In the genomic region with DNA sequence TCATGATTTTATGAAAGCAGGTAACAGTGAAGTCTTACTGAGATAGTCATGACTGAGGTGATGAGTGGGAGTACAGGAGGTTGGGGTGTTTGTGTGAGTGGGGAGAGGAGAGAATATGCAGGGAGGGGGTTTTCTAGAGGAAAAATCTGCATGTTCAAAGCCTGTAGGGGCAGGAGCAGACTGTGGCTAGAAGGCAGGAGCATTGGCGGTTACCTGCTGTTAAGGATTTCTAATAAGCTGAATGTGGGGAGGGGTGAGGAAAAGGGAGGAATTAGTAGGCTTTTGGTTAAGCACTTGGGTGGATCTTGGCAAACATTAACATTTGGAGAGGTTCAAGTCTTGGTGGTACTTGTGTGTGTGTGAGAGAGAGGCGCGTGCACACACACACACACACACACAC, we compare ENCODE assay signal across 16 cellular contexts.
DNase-seq lines count a peak whose midpoint lies in the region; ATAC-seq and TF ChIP-seq lines count a peak whose summit lies in the region.
"Had no signal": no experiment of that assay in that cellular context is flagged by ENCODE, and none has a peak within 500 bp of the region (broad histone marks: within the 10 kb centered on the region; RNA-seq: fewer than 3 reads in every experiment).

No MANE protein-coding gene starts in this region.

- H3K4me2 ChIP-seq in H9 (ENCODE audit: insufficient read depth, insufficient read length, low read length) (no peak overlapping the region), mesendoderm (ENCODE audit: low read length) (no peak overlapping the region), PC-3 (ENCODE audit: low read length) (no peak overlapping the region)
- H3K4me2 ChIP-seq: A549 had no signal

- H3F3A ChIP-seq in PC-3 (ENCODE audit: low read length, unreplicated experiment) = no peaks in the 10 kb centered on the region

- no peak overlapping the region for H2BK120ac ChIP-seq in H9 (ENCODE audit: low read depth, low read length, poor library complexity, severe bottlenecking)
- H2BK120ac ChIP-seq in mesendoderm (ENCODE audit: low read depth, low read length) = no peak overlapping the region

- TF ChIP-seq CTCF in H9 (conservative IDR thresholded peaks at IDR 0.05) (no peak), PC-3 (conservative IDR thresholded peaks at IDR 0.05; ENCODE audit: low read depth, low read length) (no peak)

- H3K23ac ChIP-seq in H9 (ENCODE audit: insufficient read length, low read depth, low read length) = no peak overlapping the region
- no peak overlapping the region for H3K23ac ChIP-seq in mesendoderm (ENCODE audit: low read length)

- no peaks in the 10 kb centered on the region for H3K23me2 ChIP-seq in H9 (ENCODE audit: insufficient read length, low read depth, low read length, poor library complexity, severe bottlenecking)

- H2BK5ac ChIP-seq in H9 (ENCODE audit: insufficient read length, low read length) (no peak overlapping the region), mesendoderm (ENCODE audit: low read length) (no peak overlapping the region)

- H3K27ac Mint-ChIP-seq in H9 = peak overlapping the region in 2 of 3 experiments; percentile 19 to 90; a peak in 5 of 7 replicates
- H3K27ac Mint-ChIP-seq: CD14-positive monocyte; CD8-positive, alpha-beta T cell had no signal

- H2AFZ ChIP-seq in H9 (ENCODE audit: low read length) (no peak overlapping the region), PC-3 (ENCODE audit: low read length) (no peak overlapping the region)

- DNase-seq in H9 (no peak), iPS DF 19.7 (ENCODE audit: low read depth, low spot score) (peak; percentile 5), mesendoderm (peak; percentile 11), PC-3 (no peak), aorta (no peak)
- DNase-seq: BE2C; CD8-positive, alpha-beta T cell; COR-L47; DMS153; DMS79 treated with DMSO at 0.1 percent for 48 hours; GDM1 had no signal

- H4K8ac ChIP-seq in H9 (replicated peaks; ENCODE audit: insufficient read length, low read depth, low read length) (no peak overlapping the region), mesendoderm (ENCODE audit: low read depth, low read length) (no peak overlapping the region)

- peaks cover 20 to 22% of the 10 kb centered on the region in 2 experiments for H3K4me1 Mint-ChIP-seq in H9
- H3K4me1 Mint-ChIP-seq: CD14-positive monocyte had no signal

- H2BK20ac ChIP-seq in H9 (ENCODE audit: low read depth, low read length, poor library complexity, severe bottlenecking) = no peak overlapping the region

- H3K9me3 ChIP-seq in H9 (ENCODE audit: control insufficient read depth, low read depth, low read length) (no peaks in the 10 kb centered on the region), HUES6 (ENCODE audit: control insufficient read depth, insufficient read depth, low read depth, low read length) (peaks cover 2% of the 10 kb centered on the region; the same call in 1 of the 2 replicates), PC-3 (ENCODE audit: low read length) (no peaks in the 10 kb centered on the region), aorta (ENCODE audit: control insufficient read depth, low read length) (no peaks in the 10 kb centered on the region)
- H3K9me3 ChIP-seq: A549, BE2C had no signal

- H3K56ac ChIP-seq in H9 (ENCODE audit: insufficient read length, low read depth, low read length) = no peak overlapping the region
- H3K56ac ChIP-seq in mesendoderm (ENCODE audit: low read length) = no peak overlapping the region

- POLR2A ChIA-PET in PC-3 (lab: Charles Lee; ENCODE audit: unreplicated experiment) = no interaction called here

- no peak overlapping the region for H3K27ac ChIP-seq in H9 (ENCODE audit: insufficient read length, low read depth, low read length)
- H3K27ac ChIP-seq in HUES6 (ENCODE audit: low read depth, low read length) = no peak overlapping the region
- no peak overlapping the region for H3K27ac ChIP-seq in mesendoderm (ENCODE audit: low read depth, low read length)
- no peak overlapping the region for H3K27ac ChIP-seq in PC-3 (ENCODE audit: low read length)
- H3K27ac ChIP-seq in aorta (ENCODE audit: low read depth in 1 of 2, low read length in 2 of 2) = no peak overlapping the region
- H3K27ac ChIP-seq: A549 had no signal

- H3K4me1 ChIP-seq in H9 (ENCODE audit: insufficient read depth, low read length) = no peaks in the 10 kb centered on the region; the same call in 1 of the 2 replicates
- H3K4me1 ChIP-seq in HUES6 (ENCODE audit: control insufficient read depth, insufficient read depth, low read length) = peaks cover 13% of the 10 kb centered on the region
- no peaks in the 10 kb centered on the region for H3K4me1 ChIP-seq in mesendoderm (ENCODE audit: control insufficient read depth, low read depth, low read length)
- no peaks in the 10 kb centered on the region for H3K4me1 ChIP-seq in PC-3 (ENCODE audit: insufficient read depth, low read length)
- no peaks in the 10 kb centered on the region for H3K4me1 ChIP-seq in aorta (ENCODE audit: control insufficient read depth in 1 of 2, insufficient read depth in 2 of 2, low read length in 2 of 2)
- H3K4me1 ChIP-seq: A549 had no signal

- H3K79me2 ChIP-seq in H9 (ENCODE audit: insufficient read depth, low read length) (no peaks in the 10 kb centered on the region), mesendoderm (ENCODE audit: control insufficient read depth, insufficient read depth, low read length) (no peaks in the 10 kb centered on the region), PC-3 (ENCODE audit: low read length) (no peaks in the 10 kb centered on the region)

- H3K18ac ChIP-seq in H9 (ENCODE audit: insufficient read length, low read depth, low read length) (no peak overlapping the region), mesendoderm (ENCODE audit: low read length) (no peak overlapping the region)

- H3T11ph ChIP-seq in H9 (ENCODE audit: low read length) = no peak overlapping the region

- H3K4me3 Mint-ChIP-seq in H9 = peak overlapping the region in 1 of 2 experiments; percentile 41; a peak in 1 of 5 replicates
- H3K4me3 Mint-ChIP-seq: CD14-positive monocyte; CD8-positive, alpha-beta T cell had no signal

- CTCF ChIA-PET in PC-3 (lab: Charles Lee) = no interaction called here

- H2BK15ac ChIP-seq in H9 (ENCODE audit: low read depth, low read length) (no peak overlapping the region), mesendoderm (replicated peaks; ENCODE audit: low read depth) (no peak overlapping the region)

- H4K20me1 ChIP-seq in H9 (ENCODE audit: control insufficient read depth, insufficient read depth, insufficient read length) (no peaks in the 10 kb centered on the region), PC-3 (ENCODE audit: low read length) (no peaks in the 10 kb centered on the region)

- no peaks in the 10 kb centered on the region for H3K9me2 ChIP-seq in PC-3 (replicated peaks; ENCODE audit: low read length)

- H3K4ac ChIP-seq in H9 (ENCODE audit: low read depth, low read length) = no peak overlapping the region
- H3K4ac ChIP-seq in mesendoderm (ENCODE audit: low read depth, low read length) = no peak overlapping the region

- H3K79me1 ChIP-seq in H9 (ENCODE audit: insufficient read depth, low read depth, low read length, poor library complexity, severe bottlenecking) (no peaks in the 10 kb centered on the region), mesendoderm (ENCODE audit: low read length) (no peaks in the 10 kb centered on the region)

- WGBS in H9 (ENCODE audit: extremely low coverage, insufficient read length, low lambda C conversion rate) = no CpG with 5 or more reads among the region's 3 CpGs
- WGBS in mesendoderm (ENCODE audit: extremely low coverage, insufficient coverage, low lambda C conversion rate) = no CpG with 5 or more reads among the region's 3 CpGs
- 71 to 94% methylated on average over 3 of the region's 3 CpGs for WGBS in aorta, 2 donors

- H3K36me3 ChIP-seq in HUES6 (ENCODE audit: control insufficient read depth, insufficient read depth, low read length) (no peaks in the 10 kb centered on the region), mesendoderm (ENCODE audit: control insufficient read depth, insufficient read depth, low read length) (no peaks in the 10 kb centered on the region), PC-3 (ENCODE audit: low read depth, low read length) (no peaks in the 10 kb centered on the region), aorta (ENCODE audit: control insufficient read depth in 1 of 2, insufficient read depth in 2 of 2, low read length in 1 of 2) (no peaks in the 10 kb centered on the region)

- peaks cover 3 to 10% (median 4%) of the 10 kb centered on the region in 3 experiments for H3K36me3 Mint-ChIP-seq in H9 (ENCODE audit: insufficient read depth in 1 of 3, low read depth in 3 of 3)
- H3K36me3 Mint-ChIP-seq: CD14-positive monocyte; CD8-positive, alpha-beta T cell had no signal

- BruUV-seq in PC-3 (replicated peaks; lab: Mats Ljungman, UMichigan) = no TSS peak

- H3K9ac ChIP-seq in H9 (ENCODE audit: extremely low read depth, insufficient read length, low read length) (no peak overlapping the region), HUES6 (ENCODE audit: low read length) (no peak overlapping the region), mesendoderm (ENCODE audit: low read length) (no peak overlapping the region), PC-3 (ENCODE audit: low read length) (no peak overlapping the region)

- no peak overlapping the region for H2BK12ac ChIP-seq in H9 (ENCODE audit: insufficient read length, low read depth, low read length)

- H3K27me3 ChIP-seq in H9 (ENCODE audit: insufficient read depth, low read length) (no peaks in the 10 kb centered on the region), HUES6 (ENCODE audit: control insufficient read depth, insufficient read depth, low read length) (no peaks in the 10 kb centered on the region), mesendoderm (ENCODE audit: insufficient read depth, low read length, poor library complexity) (no peaks in the 10 kb centered on the region), PC-3 (ENCODE audit: low read length) (no peaks in the 10 kb centered on the region), aorta (ENCODE audit: control insufficient read depth in 1 of 2, insufficient read depth in 2 of 2, low read length in 1 of 2) (no peaks in the 10 kb centered on the region)
- H3K27me3 ChIP-seq: BE2C had no signal

- H4K5ac ChIP-seq in H9 (ENCODE audit: insufficient read length, low read depth, low read length) (no peak overlapping the region), mesendoderm (ENCODE audit: low read length) (no peak overlapping the region)

- intact Hi-C loops in PC-3 (cut with micrococcal nuclease) = no loop called here
- intact Hi-C loops in aorta (cut with DNase I) = no loop called here

- no peak overlapping the region for H4K91ac ChIP-seq in H9 (ENCODE audit: insufficient read length, low read depth, low read length)

- no peaks in the 10 kb centered on the region; the same call in 1 of the 2 replicates for H3K27me3 Mint-ChIP-seq in H9 (ENCODE audit: low read depth)

- no peak for ATAC-seq in PC-3
- ATAC-seq in HG03025 (IDR thresholded peaks at IDR 0.05; ENCODE audit: low FRiP score, unreplicated experiment) = no peak
- no peak for ATAC-seq in aorta (ENCODE audit: low FRiP score)
- ATAC-seq: A549; CD8-positive, alpha-beta T cell; K562 had no signal

- H2AK5ac ChIP-seq in H9 (ENCODE audit: insufficient read length, low read length) (no peak overlapping the region), mesendoderm (ENCODE audit: low read length) (no peak overlapping the region)

- H3K14ac ChIP-seq in H9 (ENCODE audit: insufficient read depth, low read length) = no peak overlapping the region

- H3K9me3 Mint-ChIP-seq in H9 = peaks cover 4 to 6% of the 10 kb centered on the region in 2 experiments

- 0 out of 2 replicates have a peak overlapping the region, but pooled peaks have one; percentile 6 for H3K4me3 ChIP-seq in HUES6 (ENCODE audit: low read depth, low read length)
- no peak overlapping the region for H3K4me3 ChIP-seq in mesendoderm (ENCODE audit: low read length)
- H3K4me3 ChIP-seq in PC-3 (ENCODE audit: low read length) = no peak overlapping the region
- H3K4me3 ChIP-seq in aorta (ENCODE audit: low read length in 2 of 2) = no peak overlapping the region
- H3K4me3 ChIP-seq: A549, K562 had no signal

Comparison
In these comparisons a context has a peak if more than half of its experiments do, and no peak if none do; other contexts are left out.
1. DNase-seq: peak in iPS DF 19.7 (single experiment) and mesendoderm (single experiment); none in H9 (single experiment), PC-3 (single experiment) and aorta (0 of 2).